ENCODE assay signal across 14 cellular contexts in the genomic region with DNA sequence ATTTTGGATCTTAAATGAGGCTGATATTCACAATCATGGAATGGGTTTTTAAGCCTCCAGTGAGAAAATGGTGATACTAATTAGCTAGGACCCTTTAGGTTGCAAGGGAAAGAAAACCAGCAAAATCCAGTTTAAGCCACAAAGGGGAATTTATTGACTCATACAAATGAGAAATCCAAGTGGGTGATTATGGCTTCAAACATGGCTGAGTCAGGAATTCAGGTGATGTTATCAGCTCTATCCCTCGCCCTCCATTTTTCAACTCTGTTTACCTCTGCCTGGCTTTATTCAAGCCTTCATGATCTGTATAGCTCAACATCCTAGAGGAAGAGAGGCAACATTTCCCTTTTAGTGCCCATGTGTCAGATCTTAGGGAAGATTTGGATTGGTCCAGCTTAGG.
DNase-seq lines count a peak whose midpoint lies in the region; ATAC-seq, FAIRE-seq and TF ChIP-seq lines count a peak whose summit lies in the region.
"Had no signal": no experiment of that assay in that cellular context is flagged by ENCODE, and none has a peak within 500 bp of the region (broad histone marks: within the 10 kb centered on the region; RNA-seq: fewer than 3 reads in every experiment).

No MANE protein-coding gene starts in this region.

- H2AFZ ChIP-seq in trophoblast cell (ENCODE audit: insufficient read depth, low read length, poor library complexity) = no peak overlapping the region

- H3K23ac ChIP-seq in trophoblast cell (ENCODE audit: low read length) = no peak overlapping the region

- no peak overlapping the region for H2BK5ac ChIP-seq in trophoblast cell (ENCODE audit: low read depth, low read length, poor library complexity)

- H4K91ac ChIP-seq in trophoblast cell (ENCODE audit: low read depth, low read length) = peak overlapping the region; percentile 28

- no peak overlapping the region for H2BK120ac ChIP-seq in trophoblast cell (ENCODE audit: insufficient read depth, low read length, poor library complexity)

- no peak overlapping the region for H3K27ac ChIP-seq in trophoblast cell (ENCODE audit: low read depth, low read length)

- H4K12ac ChIP-seq in trophoblast cell (ENCODE audit: low read depth, low read length) = no peak overlapping the region

- H3K79me1 ChIP-seq in trophoblast cell (ENCODE audit: low read length) = no peaks in the 10 kb centered on the region

- DNase-seq in H4 (ENCODE audit: low spot score) = peak; percentile 31
- DNase-seq in NCI-H226 = peak; percentile 75
- DNase-seq in bronchial epithelial cell (ENCODE audit: low read depth) = peak; percentile 90
- DNase-seq in trophoblast cell = peak in 1 of 2 donors; percentile 48
- no peak for DNase-seq in Right ventricle myocardium superior
- DNase-seq in HPDE6-E6E7 (ENCODE audit: extremely low spot score) = no peak
- no peak for DNase-seq in NCI-H524 treated with DMSO at 0.1 percent for 48 hours (lab: John Stamatoyannopoulos, UW)
- DNase-seq: activated T-cell treated with anti-CD3 and anti-CD28 coated beads, Interleukin-2, amount 50 U/mL, for 1 hour; MV-4-11; NCI-H2171; NK-92 treated with Interleukin-12 subunit alpha and Interleukin-12 subunit beta, amount 100 ng/mL, for 24 hours; retina; substantia nigra had no signal

- no peak overlapping the region for H3K4ac ChIP-seq in trophoblast cell (ENCODE audit: low read depth, low read length)

- H3K79me2 ChIP-seq in trophoblast cell (ENCODE audit: control insufficient read depth, insufficient read depth, low read length, poor library complexity) = no peaks in the 10 kb centered on the region

- H3K4me1 ChIP-seq in trophoblast cell (ENCODE audit: control insufficient read depth in 1 of 2, insufficient read depth in 2 of 2, low read length in 2 of 2) = peaks cover 0 to 2% of the 10 kb centered on the region in 2 experiments

- intact Hi-C loops in Right ventricle myocardium superior (cut with DNase I) = no loop called here

- H3K14ac ChIP-seq in trophoblast cell (ENCODE audit: low read length) = no peak overlapping the region

- no peak for ATAC-seq in Right ventricle myocardium superior (ENCODE audit: poor library complexity)
- ATAC-seq: HepG2 had no signal

- no peak overlapping the region for H4K8ac ChIP-seq in trophoblast cell (ENCODE audit: low read depth, low read length)

- no peak overlapping the region for H3K9ac ChIP-seq in trophoblast cell (ENCODE audit: low read length)

- no peak overlapping the region for H3K4me3 ChIP-seq in bronchial epithelial cell (ENCODE audit: low read depth, low read length)
- no peak overlapping the region for H3K4me3 ChIP-seq in trophoblast cell (ENCODE audit: low read depth, low read length)

- TF ChIP-seq CTCF in bronchial epithelial cell (IDR thresholded peaks at IDR 0.05; ENCODE audit: insufficient read depth, low read length, severe bottlenecking) = no peak

- no peak overlapping the region for H2AK5ac ChIP-seq in trophoblast cell (ENCODE audit: low read length)

- peak overlapping the region; percentile 54 for H2BK12ac ChIP-seq in trophoblast cell (ENCODE audit: low read length)

- no peaks in the 10 kb centered on the region for H3K9me3 ChIP-seq in trophoblast cell (ENCODE audit: insufficient read depth, low read depth, low read length)

- H3K27me3 ChIP-seq in bronchial epithelial cell (ENCODE audit: control insufficient read depth, insufficient read depth, low read length) (no peaks in the 10 kb centered on the region), trophoblast cell (ENCODE audit: insufficient read depth, low read length) (no peaks in the 10 kb centered on the region)

- H3K18ac ChIP-seq in trophoblast cell (ENCODE audit: low read length) = no peak overlapping the region

- no peaks in the 10 kb centered on the region for H3K36me3 ChIP-seq in bronchial epithelial cell (ENCODE audit: control insufficient read depth, insufficient read depth, low read length)
- peaks cover 0 to 2% of the 10 kb centered on the region in 2 experiments for H3K36me3 ChIP-seq in trophoblast cell (ENCODE audit: control insufficient read depth in 1 of 2, insufficient read depth in 2 of 2, low read length in 2 of 2)

- FAIRE-seq in bronchial epithelial cell (lab: Jason Lieb, UNC) = no peak
- FAIRE-seq: HepG2 had no signal

- no CpG with 5 or more reads among the region's 1 CpG for WGBS in trophoblast cell (ENCODE audit: extremely low coverage, insufficient coverage, insufficient read length)

- H3K4me2 ChIP-seq in trophoblast cell (ENCODE audit: low read length) = no peak overlapping the region

Comparison
In these comparisons a context has a peak if more than half of its experiments do, and no peak if none do; other contexts are left out.
1. DNase-seq: peak in H4 (single experiment), NCI-H226 (single experiment) and bronchial epithelial cell (single experiment); none in Right ventricle myocardium superior (single experiment), HPDE6-E6E7 (single experiment) and NCI-H524 treated with DMSO at 0.1 percent for 48 hours (single experiment).